8 cellular contexts compared by ENCODE assay signal in genomic region chr1:61853545-61853944, GRCh38.
DNase-seq lines count a peak whose midpoint lies in the region; ATAC-seq and TF ChIP-seq lines count a peak whose summit lies in the region.

No MANE protein-coding gene starts in this region.

- intact Hi-C loops in dorsolateral prefrontal cortex (cut with DNase I) = loop anchor here (5.0 to 10.0 kb wide), 5 partner anchors 801 to 1876 kb away; no protein-coding TSS in a partner anchor

- TF ChIP-seq CTCF in dorsolateral prefrontal cortex (IDR thresholded peaks at IDR 0.05 in 54 of 56, conservative IDR thresholded peaks at IDR 0.05 in 2 of 56; ENCODE audit: low read depth in 1 of 56, partially characterized antibody in 56 of 56) = peak in 51 of 56 donors; percentile 23 to 72 (median 45)

- ATAC-seq in GM21619 (IDR thresholded peaks at IDR 0.05; ENCODE audit: unreplicated experiment) (no peak), GM18909 (IDR thresholded peaks at IDR 0.05; ENCODE audit: poor library complexity, unreplicated experiment) (no peak), HG03354 (IDR thresholded peaks at IDR 0.05; ENCODE audit: poor library complexity, severe bottlenecking, unreplicated experiment) (no peak)

- no peaks in the 10 kb centered on the region for H3K27me3 ChIP-seq in dorsolateral prefrontal cortex

- H3K4me3 ChIP-seq in dorsolateral prefrontal cortex = no peak overlapping the region

- peak; percentile 63 for DNase-seq in HCEC 1CT
- DNase-seq in NCI-H2227 (lab: John Stamatoyannopoulos, UW; ENCODE audit: unreplicated experiment) = peak; percentile 7
- DNase-seq in dorsolateral prefrontal cortex = no peak
- peak; percentile 38 for DNase-seq in pons (ENCODE audit: low spot score)
- DNase-seq in iPS-NIHi11 (ENCODE audit: low spot score) = no peak

- peak overlapping the region in 2 of 59 donors; percentile 3 to 49 for H3K27ac ChIP-seq in dorsolateral prefrontal cortex

Comparison
In these comparisons a context has a peak if more than half of its experiments do, and no peak if none do; other contexts are left out.
1. DNase-seq: peak in HCEC 1CT (single experiment), NCI-H2227 (single experiment) and pons (single experiment); none in dorsolateral prefrontal cortex (0 of 10) and iPS-NIHi11 (single experiment).